In the genomic region with DNA sequence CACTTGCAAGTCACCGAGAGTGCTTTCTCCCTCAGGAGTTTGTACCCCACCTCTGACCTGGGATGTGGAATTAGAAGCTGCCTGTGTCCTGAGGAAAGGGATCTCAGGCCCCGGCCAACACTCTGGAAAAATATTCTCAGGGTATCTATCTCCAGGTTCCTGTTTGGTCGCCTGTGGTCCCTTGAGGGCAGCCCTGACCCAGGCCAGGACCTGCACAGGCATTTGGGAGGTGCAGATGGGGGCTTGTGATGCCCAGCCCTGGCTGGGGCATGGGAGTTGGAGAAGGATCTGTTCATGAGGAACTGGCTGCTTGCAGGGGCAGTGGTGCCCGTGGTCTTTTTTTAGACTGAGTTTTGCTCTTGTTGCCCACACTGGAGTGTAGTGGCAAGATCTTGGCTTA, we compare ENCODE assay signal across 28 cellular contexts. TPM values are rescaled to one million over a fixed set of nuclear protein-coding genes. Genes with fewer than 3 reads are reported as not detected.
"Had no signal": no experiment of that assay in that cellular context is flagged by ENCODE, and none has a peak within 500 bp of the region (broad histone marks: within the 10 kb centered on the region; RNA-seq: fewer than 3 reads in every experiment).

No MANE protein-coding gene starts in this region.

- H3K4me3 ChIP-seq: hepatocyte, left ventricle myocardium inferior, lung, mucosa of descending colon, pancreas, prostate gland, skin epidermis, stomach, testis, tibial artery, upper lobe of right lung had no signal

- ATAC-seq: naive thymus-derived CD4-positive, alpha-beta T cell; natural killer cell treated with Interleukin-12 subunit alpha and Interleukin-12 subunit beta and Interleukin-15 and Interleukin-18, amount 100 ng/mL, for 72 hours; pancreas; right cardiac atrium; sciatic nerve; stimulated activated naive B cell treated with anti-CD40 and anti-IgM and Interleukin-4, amounts not matched to agents 10 μg/mL and 1 μg/mL and 100 μg/mL, for 72 hours; stimulated activated naive CD8-positive, alpha-beta T cell treated with anti-CD3 and anti-CD28 coated beads, Interleukin-15, Interleukin-2, amounts not matched to agents 100 U/mL and 50 U/mL, for 24 hours; upper lobe of right lung had no signal

- H3K36me3 Mint-ChIP-seq: mesothelial cell of epicardium; naive thymus-derived CD4-positive, alpha-beta T cell; natural killer cell treated with Interleukin-12 subunit alpha and Interleukin-12 subunit beta and Interleukin-15 and Interleukin-18, amount 100 ng/mL, for 72 hours; stimulated activated naive B cell treated with anti-CD40 and anti-IgM and Interleukin-4, amounts not matched to agents 10 μg/mL and 1 μg/mL and 100 μg/mL, for 72 hours had no signal

- H3K4me2 ChIP-seq: hepatocyte had no signal

- H3K9me3 Mint-ChIP-seq: mesothelial cell of epicardium; natural killer cell treated with Interleukin-12 subunit alpha and Interleukin-12 subunit beta and Interleukin-15 and Interleukin-18, amount 100 ng/mL, for 72 hours; stimulated activated naive B cell treated with anti-CD40 and anti-IgM and Interleukin-4, amounts not matched to agents 10 μg/mL and 1 μg/mL and 100 μg/mL, for 72 hours had no signal

- H3K27me3 ChIP-seq: hepatocyte, stomach, testis, upper lobe of right lung had no signal

- H3K4me3 Mint-ChIP-seq: mesothelial cell of epicardium; naive thymus-derived CD4-positive, alpha-beta T cell; natural killer cell treated with Interleukin-12 subunit alpha and Interleukin-12 subunit beta and Interleukin-15 and Interleukin-18, amount 100 ng/mL, for 72 hours; stimulated activated naive B cell treated with anti-CD40 and anti-IgM and Interleukin-4, amounts not matched to agents 10 μg/mL and 1 μg/mL and 100 μg/mL, for 72 hours had no signal

- H3K9me3 ChIP-seq: left ventricle myocardium inferior, mucosa of descending colon, pancreas, prostate gland, stomach, testis, tibial artery, upper lobe of right lung had no signal

- H3K36me3 ChIP-seq: left ventricle myocardium inferior, pancreas, prostate gland, stomach, tibial artery, upper lobe of right lung had no signal

- H3K27ac Mint-ChIP-seq: mesothelial cell of epicardium; natural killer cell treated with Interleukin-12 subunit alpha and Interleukin-12 subunit beta and Interleukin-15 and Interleukin-18, amount 100 ng/mL, for 72 hours; stimulated activated naive B cell treated with anti-CD40 and anti-IgM and Interleukin-4, amounts not matched to agents 10 μg/mL and 1 μg/mL and 100 μg/mL, for 72 hours had no signal

- DNase-seq: left ventricle myocardium inferior; mesendoderm; mucosa of descending colon; naive thymus-derived CD4-positive, alpha-beta T cell; nucleus accumbens; pancreas; retina; right cardiac atrium; stimulated activated CD4-positive, alpha-beta T cell treated with anti-CD3 and anti-CD28 coated beads, Interleukin-12 subunit alpha, Interleukin-12 subunit beta, amount 100 ng/mL, for 4 hours; stimulated activated CD4-positive, alpha-beta T cell treated with anti-CD3 and anti-CD28 coated beads, Interleukin-15, amount 100 ng/mL, for 24 hours; stimulated activated CD4-positive, alpha-beta T cell treated with anti-CD3 and anti-CD28 coated beads, Interleukin-2, amount 100 ng/mL, for 24 hours; stimulated activated CD4-positive, alpha-beta T cell treated with anti-CD3 and anti-CD28 coated beads, Interleukin-4, amount 100 ng/mL, for 1 hour; stimulated activated naive B cell treated with anti-CD40 and anti-IgM and Interleukin-4, amounts not matched to agents 10 μg/mL and 1 μg/mL and 100 μg/mL, for 72 hours; stimulated activated naive CD8-positive, alpha-beta T cell treated with anti-CD3 and anti-CD28 coated beads, Interleukin-15, Interleukin-2, amounts not matched to agents 100 U/mL and 50 U/mL, for 24 hours; stomach; testis; tibial artery; trophoblast cell; upper lobe of right lung had no signal

- H3K4me1 Mint-ChIP-seq: stimulated activated naive B cell treated with anti-CD40 and anti-IgM and Interleukin-4, amounts not matched to agents 10 μg/mL and 1 μg/mL and 100 μg/mL, for 72 hours had no signal

- H3K4me1 ChIP-seq: left ventricle myocardium inferior, pancreas, stomach, tibial artery, upper lobe of right lung had no signal

- H3K27ac ChIP-seq: hepatocyte, left ventricle myocardium inferior, pancreas, prostate gland, skin epidermis, stomach, testis, tibial artery, upper lobe of right lung had no signal

- H3K27me3 Mint-ChIP-seq: naive thymus-derived CD4-positive, alpha-beta T cell; natural killer cell treated with Interleukin-12 subunit alpha and Interleukin-12 subunit beta and Interleukin-15 and Interleukin-18, amount 100 ng/mL, for 72 hours had no signal

RNA-seq across cellular contexts. Expression of gene MYCN, which starts 46.3 kb away (rescaled TPM):
- total RNA-seq: myocyte; natural killer cell treated with Interleukin-12 subunit alpha and Interleukin-12 subunit beta and Interleukin-15 and Interleukin-18, amount 100 ng/mL, for 72 hours; osteoblast had no signal
- polyA plus RNA-seq: naive thymus-derived CD4-positive, alpha-beta T cell had no signal
